In the genomic region with DNA sequence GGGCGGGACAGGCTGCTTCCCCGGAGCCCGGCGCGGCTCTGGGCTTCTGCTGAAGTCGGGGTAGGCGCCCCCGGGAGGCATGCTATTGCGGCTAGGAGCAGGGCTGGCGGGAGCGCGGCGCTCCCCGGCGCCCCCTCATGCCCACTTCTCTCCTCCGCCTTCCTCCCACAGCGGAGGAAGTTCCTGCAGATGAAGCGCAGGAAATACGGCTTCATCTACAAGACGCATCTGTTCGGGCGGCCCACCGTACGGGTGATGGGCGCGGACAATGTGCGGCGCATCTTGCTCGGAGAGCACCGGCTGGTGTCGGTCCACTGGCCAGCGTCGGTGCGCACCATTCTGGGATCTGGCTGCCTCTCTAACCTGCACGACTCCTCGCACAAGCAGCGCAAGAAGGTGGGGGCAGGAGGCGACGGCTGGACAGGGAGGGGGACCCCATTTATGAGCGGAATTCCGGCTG, we compare ENCODE assay signal across 9 cellular contexts. TPM values are rescaled to one million over a fixed set of nuclear protein-coding genes. Genes with fewer than 3 reads are reported as not detected.
DNase-seq lines count a peak whose midpoint lies in the region; TF ChIP-seq lines count a peak whose summit lies in the region.
"Had no signal": no experiment of that assay in that cellular context is flagged by ENCODE, and none has a peak within 500 bp of the region (broad histone marks: within the 10 kb centered on the region; RNA-seq: fewer than 3 reads in every experiment).

No MANE protein-coding gene starts in this region.

- POLR2A ChIA-PET in Caco-2 (lab: Charles Lee): no interaction called here

- no peak overlapping the region for H3K27ac Mint-ChIP-seq in Caco-2 (ENCODE audit: unreplicated experiment)
- no peak overlapping the region for H3K27ac Mint-ChIP-seq in activated naive CD8-positive, alpha-beta T cell treated with anti-CD3 and anti-CD28 coated beads for 36 hours

- peaks cover 2% of the 10 kb centered on the region; the same call in 1 of the 2 replicates for H3K27me3 ChIP-seq in Caco-2 (replicated peaks; ENCODE audit: control insufficient read depth, insufficient read depth, low read length)

- peak in 1 of 2 experiments; percentile 54 for DNase-seq in Caco-2
- no peak for DNase-seq in activated naive CD8-positive, alpha-beta T cell treated with anti-CD3 and anti-CD28 coated beads for 36 hours
- DNase-seq in mucosa of gallbladder (ENCODE audit: low spot score): peak; percentile 6
- no peak for DNase-seq in GM19238 (ENCODE audit: insufficient read length, low spot score)
- DNase-seq in stimulated activated CD4-positive, alpha-beta T cell treated with anti-CD3 and anti-CD28 coated beads, Interleukin-4, amount 100 ng/mL, for 24 hours: no peak
- DNase-seq in DMS153 treated with DMSO at 0.1 percent for 48 hours (lab: John Stamatoyannopoulos, UW; ENCODE audit: unreplicated experiment): no peak
- no peak for DNase-seq in NCI-H187 (lab: John Stamatoyannopoulos, UW)

- no peaks in the 10 kb centered on the region for H3K36me3 ChIP-seq in Caco-2 (ENCODE audit: control insufficient read depth, insufficient read depth, low read length)

- peaks cover 7% of the 10 kb centered on the region for H3K27me3 Mint-ChIP-seq in Caco-2 (ENCODE audit: insufficient read depth, unreplicated experiment)
- H3K27me3 Mint-ChIP-seq in activated naive CD8-positive, alpha-beta T cell treated with anti-CD3 and anti-CD28 coated beads for 36 hours: peaks cover 93% of the 10 kb centered on the region

- no peaks in the 10 kb centered on the region for H3K9me3 Mint-ChIP-seq in Caco-2 (ENCODE audit: unreplicated experiment)
- H3K9me3 Mint-ChIP-seq in activated naive CD8-positive, alpha-beta T cell treated with anti-CD3 and anti-CD28 coated beads for 36 hours: no peaks in the 10 kb centered on the region

- intact Hi-C loops in Caco-2 (cut with micrococcal nuclease; ENCODE audit: unreplicated experiment): no loop called here

- no peaks in the 10 kb centered on the region for H3K36me3 Mint-ChIP-seq in Caco-2 (ENCODE audit: insufficient read depth, unreplicated experiment)
- H3K36me3 Mint-ChIP-seq in activated naive CD8-positive, alpha-beta T cell treated with anti-CD3 and anti-CD28 coated beads for 36 hours: no peaks in the 10 kb centered on the region

- TF ChIP-seq RAD21 in Ishikawa (IDR thresholded peaks at IDR 0.05; ENCODE audit: low read depth): peak; percentile 21; the same call in 1 of the 2 replicates

- peak overlapping the region; percentile 62 for H3K4me3 ChIP-seq in Caco-2 (ENCODE audit: low read depth, low read length)

- no peak for TF ChIP-seq EP300 in Ishikawa (IDR thresholded peaks at IDR 0.05; ENCODE audit: borderline replicate concordance)

- peak in 1 of 2 experiments; percentile 38 for TF ChIP-seq CTCF in Caco-2 (IDR thresholded peaks at IDR 0.05; ENCODE audit: insufficient read depth in 1 of 2, low read depth in 1 of 2, low read length in 1 of 2, severe bottlenecking in 1 of 2, unreplicated experiment in 1 of 2)

- CTCF ChIA-PET in Caco-2 (lab: Charles Lee): interaction anchor here (0.6 kb wide), 1 partner anchor 263 kb away, joined by 5 read pairs; no protein-coding TSS in a partner anchor

- H3K4me3 Mint-ChIP-seq in Caco-2 (ENCODE audit: unreplicated experiment): peak overlapping the region; percentile 74
- H3K4me3 Mint-ChIP-seq in activated naive CD8-positive, alpha-beta T cell treated with anti-CD3 and anti-CD28 coated beads for 36 hours: peak overlapping the region; percentile 75

- H3K4me1 ChIP-seq in Caco-2: peaks cover 29% of the 10 kb centered on the region

- H3K9me3 ChIP-seq in Caco-2: no peaks in the 10 kb centered on the region

- H3K4me1 Mint-ChIP-seq in Caco-2 (ENCODE audit: low read depth, unreplicated experiment): peaks cover 7% of the 10 kb centered on the region
- H3K4me1 Mint-ChIP-seq in activated naive CD8-positive, alpha-beta T cell treated with anti-CD3 and anti-CD28 coated beads for 36 hours: peaks cover 30% of the 10 kb centered on the region

- BruUV-seq in Caco-2 (replicated peaks; lab: Mats Ljungman, UMichigan): no TSS peak

TF ChIP-seq in Ishikawa, 13 proteins besides CTCF, POLR2A, EP300 and RAD21:
- TF ChIP-seq, protein P1, sequence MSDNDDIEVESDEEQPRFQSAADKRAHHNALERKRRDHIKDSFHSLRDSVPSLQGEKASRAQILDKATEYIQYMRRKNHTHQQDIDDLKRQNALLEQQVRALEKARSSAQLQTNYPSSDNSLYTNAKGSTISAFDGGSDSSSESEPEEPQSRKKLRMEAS (IDR thresholded peaks at IDR 0.05): no peak
- TF ChIP-seq EGR1 (IDR thresholded peaks at IDR 0.05): no peak
- no peak for TF ChIP-seq NFIC (IDR thresholded peaks at IDR 0.05)
- no peak for TF ChIP-seq CEBPB (IDR thresholded peaks at IDR 0.05)
- no peak for TF ChIP-seq TCF12 (IDR thresholded peaks at IDR 0.05; ENCODE audit: low read depth)
- no peak for TF ChIP-seq FOXM1 (IDR thresholded peaks at IDR 0.05; ENCODE audit: borderline replicate concordance, low read depth)
- no peak for TF ChIP-seq TAF1 (IDR thresholded peaks at IDR 0.05; ENCODE audit: low read depth)
- TF ChIP-seq, protein P2, sequence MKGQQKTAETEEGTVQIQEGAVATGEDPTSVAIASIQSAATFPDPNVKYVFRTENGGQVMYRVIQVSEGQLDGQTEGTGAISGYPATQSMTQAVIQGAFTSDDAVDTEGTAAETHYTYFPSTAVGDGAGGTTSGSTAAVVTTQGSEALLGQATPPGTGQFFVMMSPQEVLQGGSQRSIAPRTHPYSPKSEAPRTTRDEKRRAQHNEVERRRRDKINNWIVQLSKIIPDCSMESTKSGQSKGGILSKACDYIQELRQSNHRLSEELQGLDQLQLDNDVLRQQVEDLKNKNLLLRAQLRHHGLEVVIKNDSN (IDR thresholded peaks at IDR 0.05): no peak
- TF ChIP-seq YY1 (IDR thresholded peaks at IDR 0.05; ENCODE audit: low read depth): no peak
- no peak for TF ChIP-seq TEAD4 (IDR thresholded peaks at IDR 0.05)
- no peak; the same call in 1 of the 2 replicates for TF ChIP-seq ZBTB7A (IDR thresholded peaks at IDR 0.05; ENCODE audit: low read depth)
- TF ChIP-seq, protein P3, sequence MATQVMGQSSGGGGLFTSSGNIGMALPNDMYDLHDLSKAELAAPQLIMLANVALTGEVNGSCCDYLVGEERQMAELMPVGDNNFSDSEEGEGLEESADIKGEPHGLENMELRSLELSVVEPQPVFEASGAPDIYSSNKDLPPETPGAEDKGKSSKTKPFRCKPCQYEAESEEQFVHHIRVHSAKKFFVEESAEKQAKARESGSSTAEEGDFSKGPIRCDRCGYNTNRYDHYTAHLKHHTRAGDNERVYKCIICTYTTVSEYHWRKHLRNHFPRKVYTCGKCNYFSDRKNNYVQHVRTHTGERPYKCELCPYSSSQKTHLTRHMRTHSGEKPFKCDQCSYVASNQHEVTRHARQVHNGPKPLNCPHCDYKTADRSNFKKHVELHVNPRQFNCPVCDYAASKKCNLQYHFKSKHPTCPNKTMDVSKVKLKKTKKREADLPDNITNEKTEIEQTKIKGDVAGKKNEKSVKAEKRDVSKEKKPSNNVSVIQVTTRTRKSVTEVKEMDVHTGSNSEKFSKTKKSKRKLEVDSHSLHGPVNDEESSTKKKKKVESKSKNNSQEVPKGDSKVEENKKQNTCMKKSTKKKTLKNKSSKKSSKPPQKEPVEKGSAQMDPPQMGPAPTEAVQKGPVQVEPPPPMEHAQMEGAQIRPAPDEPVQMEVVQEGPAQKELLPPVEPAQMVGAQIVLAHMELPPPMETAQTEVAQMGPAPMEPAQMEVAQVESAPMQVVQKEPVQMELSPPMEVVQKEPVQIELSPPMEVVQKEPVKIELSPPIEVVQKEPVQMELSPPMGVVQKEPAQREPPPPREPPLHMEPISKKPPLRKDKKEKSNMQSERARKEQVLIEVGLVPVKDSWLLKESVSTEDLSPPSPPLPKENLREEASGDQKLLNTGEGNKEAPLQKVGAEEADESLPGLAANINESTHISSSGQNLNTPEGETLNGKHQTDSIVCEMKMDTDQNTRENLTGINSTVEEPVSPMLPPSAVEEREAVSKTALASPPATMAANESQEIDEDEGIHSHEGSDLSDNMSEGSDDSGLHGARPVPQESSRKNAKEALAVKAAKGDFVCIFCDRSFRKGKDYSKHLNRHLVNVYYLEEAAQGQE (IDR thresholded peaks at IDR 0.05; ENCODE audit: low read depth): no peak

RNA-seq across cellular contexts. Expression of gene CYP26A1, which starts 0.5 kb away (rescaled TPM):
- 0.82 and 0.93 TPM in 2 replicates for total RNA-seq in Caco-2 (2022)
- not detected for total RNA-seq in activated naive CD8-positive, alpha-beta T cell treated with anti-CD3 and anti-CD28 coated beads for 36 hours
- not detected for total RNA-seq in mucosa of gallbladder
- total RNA-seq: HT1080 had no signal

RNA-seq across cellular contexts. Expression of gene CYP26C1, which starts 13.6 kb away (rescaled TPM):
- 0.09 and 0.16 TPM in 2 replicates for total RNA-seq in Caco-2 (2022)
- total RNA-seq in activated naive CD8-positive, alpha-beta T cell treated with anti-CD3 and anti-CD28 coated beads for 36 hours: not detected
- 0.06 TPM for total RNA-seq in mucosa of gallbladder
- total RNA-seq: HT1080 had no signal
